8 cellular contexts compared by ENCODE assay signal in the genomic region with DNA sequence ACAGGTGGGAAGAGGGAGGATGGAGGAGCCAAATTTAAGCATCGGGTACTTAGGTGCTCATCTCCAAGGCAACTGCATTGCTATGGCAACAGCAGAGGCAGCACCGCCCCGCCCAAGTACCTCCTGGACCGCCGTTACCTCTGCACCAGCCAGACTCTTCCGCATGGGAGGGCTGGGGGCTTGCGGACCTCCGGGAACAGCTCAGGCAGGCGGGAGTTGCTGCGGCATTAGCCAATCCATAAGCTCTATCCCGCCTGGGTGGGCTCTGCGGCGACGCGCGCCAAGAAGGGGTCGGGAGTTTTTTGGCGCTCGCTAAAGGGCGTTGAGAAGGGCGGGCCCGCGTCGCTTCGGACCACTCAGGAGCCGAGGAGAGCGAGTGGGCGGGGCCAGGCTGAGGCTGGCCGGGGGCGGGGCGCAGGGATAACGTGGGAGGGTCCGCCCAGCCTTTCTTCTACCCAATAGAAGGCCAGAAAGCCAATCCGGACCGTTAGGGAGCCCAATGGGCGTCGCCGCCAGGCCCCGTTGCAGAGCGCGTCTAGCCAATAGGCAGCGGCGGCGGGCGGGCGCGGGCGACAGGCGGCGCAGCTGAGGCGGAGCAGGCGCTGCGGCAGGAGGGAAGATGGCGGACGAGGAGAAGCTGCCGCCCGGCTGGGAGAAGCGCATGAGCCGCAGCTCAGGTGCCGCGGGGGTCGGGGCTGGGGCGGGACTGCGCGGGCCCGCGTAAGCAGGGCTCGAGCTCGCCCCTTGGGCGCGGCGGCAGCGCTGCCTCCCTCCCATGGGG. TPM values are rescaled to one million over a fixed set of nuclear protein-coding genes. Genes with fewer than 3 reads are reported as not detected.
DNase-seq lines count a peak whose midpoint lies in the region; ATAC-seq, FAIRE-seq and TF ChIP-seq lines count a peak whose summit lies in the region.

PIN1 (plus strand) TSS at position 593 of the 781 bp plus-strand sequence; CDS start at position 620, 27 bp downstream.

- WGBS in pancreas, 2 donors, result 1% methylated on average over 47 to 73 of the region's 73 CpGs

- peak; percentile 94 to 100 (median 99) for DNase-seq in NCI-H1417 (lab: John Stamatoyannopoulos, UW)
- DNase-seq in SW 1271 (lab: John Stamatoyannopoulos, UW), result peak; percentile 90 to 98
- DNase-seq in activated naive CD8-positive, alpha-beta T cell treated with anti-CD3 and anti-CD28 coated beads, Interleukin-2, amount 50 U/mL, for 16 hours (ENCODE audit: low read depth, low spot score), result peak; percentile 97
- DNase-seq in Right ventricle myocardium inferior (ENCODE audit: missing footprints), result peak; percentile 99
- peak; percentile 98 to 100 (median 99) for DNase-seq in pancreas
- peak; percentile 99 for DNase-seq in tibial artery

- TF ChIP-seq CTCF in GM12873 (IDR thresholded peaks at IDR 0.05; ENCODE audit: insufficient read depth, low read depth, low read length, missing control alignments) (peak; percentile 40), pancreas (IDR thresholded peaks at IDR 0.05) (peak; percentile 44 to 68 (median 52)), tibial artery (IDR thresholded peaks at IDR 0.05) (peak; percentile 43 to 69)

- intact Hi-C loops in Right ventricle myocardium inferior (cut with DNase I), result no loop called here
- intact Hi-C loops in pancreas (cut with DNase I), result no loop called here
- intact Hi-C loops in tibial artery (cut with DNase I; ENCODE audit: low total_unique reads), result no loop called here

- H3K36me3 ChIP-seq in pancreas (peaks cover 0 to 15% (median 0%) of the 10 kb centered on the region in 3 donors), tibial artery (peaks cover 6 to 37% (median 26%) of the 10 kb centered on the region in 3 donors)

- ATAC-seq in HG02759 (IDR thresholded peaks at IDR 0.05; ENCODE audit: unreplicated experiment) (peak; percentile 96), Right ventricle myocardium inferior (peak; percentile 100), pancreas (peak; percentile 97 to 100 (median 98))

- H3K4me3 ChIP-seq in pancreas, result peak within 1 kb of the TSS; percentile 93 to 94 (median 94)
- peak within 1 kb of the TSS; percentile 94 to 96 for H3K4me3 ChIP-seq in tibial artery

- H3K9me3 ChIP-seq in pancreas (no peaks in the 10 kb centered on the region), tibial artery (no peaks in the 10 kb centered on the region)

- peak within 1 kb of the TSS in 2 of 4 donors; percentile 42 to 56 for H3K27ac ChIP-seq in pancreas
- H3K27ac ChIP-seq in tibial artery, result peak within 1 kb of the TSS; percentile 85

- peaks cover 0 to 7% (median 0%) of the 10 kb centered on the region in 3 donors for H3K4me1 ChIP-seq in pancreas
- peaks cover 0 to 24% (median 13%) of the 10 kb centered on the region in 4 donors for H3K4me1 ChIP-seq in tibial artery

- no peaks in the 10 kb centered on the region for H3K27me3 ChIP-seq in pancreas
- no peaks in the 10 kb centered on the region for H3K27me3 ChIP-seq in tibial artery

- no peak for FAIRE-seq in pancreas (lab: Jason Lieb, UNC)

RNA-seq across cellular contexts. Expression of gene PIN1, which starts in this region (rescaled TPM):
- total RNA-seq in Right ventricle myocardium inferior, result 89.2 TPM
- total RNA-seq in pancreas, result 10 to 100 TPM; 15.1 to 28.4 (median 22.0) TPM
- 10 to 100 TPM; 42.4 to 92.8 TPM for polyA plus RNA-seq in pancreas
